In genomic region chr14:99562848-99563748, GRCh38 we compare ENCODE assay signal across 8 cellular contexts. TPM values are rescaled to one million over a fixed set of nuclear protein-coding genes. Genes with fewer than 3 reads are reported as not detected.
DNase-seq lines count a peak whose midpoint lies in the region; ATAC-seq, FAIRE-seq and TF ChIP-seq lines count a peak whose summit lies in the region.

No MANE protein-coding gene starts in this region.

- TF ChIP-seq CTCF in AG09309 (IDR thresholded peaks at IDR 0.05; ENCODE audit: control insufficient read depth, insufficient read depth, low read depth, low read length, missing control alignments) = peak; percentile 24
- peak; percentile 76 for TF ChIP-seq CTCF in brain microvascular endothelial cell (IDR thresholded peaks at IDR 0.05; ENCODE audit: low read depth, low read length, missing control alignments)
- TF ChIP-seq CTCF in kidney (IDR thresholded peaks at IDR 0.05; ENCODE audit: borderline replicate concordance, extremely low read depth, insufficient read depth) = peak; percentile 59
- TF ChIP-seq CTCF in testis (IDR thresholded peaks at IDR 0.05) = no peak
- no peak for TF ChIP-seq CTCF in GM13976 (IDR thresholded peaks at IDR 0.05; ENCODE audit: borderline replicate concordance, control extremely low read depth, extremely low read depth, insufficient read depth, missing control alignments)

- TF ChIP-seq POLR2A in testis (IDR thresholded peaks at IDR 0.05) = no peak

- no peaks in the 10 kb centered on the region for H3K27me3 ChIP-seq in brain microvascular endothelial cell (replicated peaks)
- no peaks in the 10 kb centered on the region for H3K27me3 ChIP-seq in testis

- H3K9me3 ChIP-seq in kidney (ENCODE audit: control insufficient read depth in 1 of 2, low read length in 2 of 2) (no peaks in the 10 kb centered on the region), testis (no peaks in the 10 kb centered on the region)

- ATAC-seq in HG03469 (IDR thresholded peaks at IDR 0.05; ENCODE audit: unreplicated experiment) (no peak), HG03196 (IDR thresholded peaks at IDR 0.05; ENCODE audit: unreplicated experiment) (no peak)

- H3K9ac ChIP-seq in kidney (ENCODE audit: low read length in 2 of 2) = no peak overlapping the region

- FAIRE-seq in kidney (lab: Jason Lieb, UNC) = no peak

- WGBS in testis, 2 donors = 64% methylated on average over 20 to 23 of the region's 23 CpGs

- H3K4me3 ChIP-seq in AG09309 (ENCODE audit: control insufficient read depth, low read depth, low read length) (no peak overlapping the region), brain microvascular endothelial cell (ENCODE audit: low read depth, low read length) (no peak overlapping the region), kidney (ENCODE audit: low read length in 2 of 2) (no peak overlapping the region), testis (no peak overlapping the region)

- DNase-seq in AG09309 (ENCODE audit: low read depth) = no peak
- DNase-seq in NCI-H146 treated with DMSO at 0.1 percent for 48 hours (lab: John Stamatoyannopoulos, UW; ENCODE audit: unreplicated experiment) = peak; percentile 74
- peak; percentile 48 for DNase-seq in brain microvascular endothelial cell
- peak; percentile 95 for DNase-seq in kidney
- peak; percentile 86 for DNase-seq in testis
- no peak for DNase-seq in GM13976 (ENCODE audit: low spot score)

- H3K4me1 ChIP-seq in kidney (ENCODE audit: control insufficient read depth in 1 of 2, insufficient read depth in 1 of 2, low read depth in 1 of 2, low read length in 2 of 2) (peaks cover 51 to 53% of the 10 kb centered on the region in 2 donors), testis (peaks cover 29% of the 10 kb centered on the region)

- no peak overlapping the region for H3K27ac ChIP-seq in brain microvascular endothelial cell
- no peak overlapping the region for H3K27ac ChIP-seq in kidney (ENCODE audit: low read depth in 2 of 2, low read length in 2 of 2)
- H3K27ac ChIP-seq in testis = no peak overlapping the region

- intact Hi-C loops in kidney (cut with DNase I) (no loop called here), testis (cut with DNase I; ENCODE audit: low total_unique reads) (no loop called here)

- in situ Hi-C loops in brain microvascular endothelial cell (cut with HindIII; ENCODE audit: low pct_ligation_motif_present, low sequenced_read_pairs) = no loop called here
- in situ Hi-C loops in GM13976 (cut with MboI; ENCODE audit: low sequenced_read_pairs, unreplicated experiment) = no loop called here

- H3K36me3 ChIP-seq in brain microvascular endothelial cell (replicated peaks) (no peaks in the 10 kb centered on the region), kidney (ENCODE audit: control insufficient read depth in 1 of 2, insufficient read depth in 2 of 2, low read length in 2 of 2) (no peaks in the 10 kb centered on the region), testis (ENCODE audit: low read depth, missing control alignments) (no peaks in the 10 kb centered on the region)

RNA-seq across cellular contexts. Expression of gene CCDC85C, which starts 40.9 kb away (rescaled TPM):
- total RNA-seq in kidney (21.4 TPM), testis (10 to 100 TPM; 26.4 to 28.3 TPM)
- polyA plus RNA-seq in kidney (ENCODE audit: insufficient read depth, low read depth, low replicate concordance) (14.7 TPM), testis (ENCODE audit: insufficient read depth, low read depth, low replicate concordance) (25.6 TPM)

Comparison
In these comparisons a context has a peak if more than half of its experiments do, and no peak if none do; other contexts are left out.
1. DNase-seq: peak in NCI-H146 treated with DMSO at 0.1 percent for 48 hours (single experiment), brain microvascular endothelial cell (single experiment), kidney (single experiment) and testis (single experiment); none in AG09309 (single experiment) and GM13976 (single experiment).
2. CTCF ChIP-seq: peak in AG09309 (single experiment), brain microvascular endothelial cell (single experiment) and kidney (single experiment); none in testis (0 of 3) and GM13976 (single experiment).